1 cellular context compared by ENCODE assay signal in genomic region chr10:91296471-91296870, GRCh38.
TF ChIP-seq lines count a peak whose summit lies in the region.

No MANE protein-coding gene starts in this region.

TF ChIP-seq in HCT116, 20 proteins besides CTCF, POLR2A, EP300 and RAD21 (continued from another document):
- TF ChIP-seq REST (IDR thresholded peaks at IDR 0.05; ENCODE audit: low read depth) = no peak
- no peak for TF ChIP-seq ELF1 (IDR thresholded peaks at IDR 0.05; ENCODE audit: borderline replicate concordance, low read depth)
- no peak for TF ChIP-seq SP1 (IDR thresholded peaks at IDR 0.05; ENCODE audit: low read depth)
- no peak for TF ChIP-seq EZH2phosphoT487 (IDR thresholded peaks at IDR 0.05; ENCODE audit: borderline replicate concordance)
- no peak for TF ChIP-seq ATF3 (IDR thresholded peaks at IDR 0.05)
